Comparison of ENCODE assay signal across 21 cellular contexts in genomic region chr13:19791953-19792537, GRCh38. TPM values are rescaled to one million over a fixed set of nuclear protein-coding genes. Genes with fewer than 3 reads are reported as not detected.
DNase-seq lines count a peak whose midpoint lies in the region; ATAC-seq and TF ChIP-seq lines count a peak whose summit lies in the region.
"Had no signal": no experiment of that assay in that cellular context is flagged by ENCODE, and none has a peak within 500 bp of the region (broad histone marks: within the 10 kb centered on the region; RNA-seq: fewer than 3 reads in every experiment).

No MANE protein-coding gene starts in this region.

- H3F3A ChIP-seq in GM23338 (replicated peaks; ENCODE audit: low read depth), result no peaks in the 10 kb centered on the region

- no peak overlapping the region for H3K9ac ChIP-seq in NT2/D1 (ENCODE audit: insufficient read length, low read depth)
- H3K9ac ChIP-seq: BLaER1, KMS-11 had no signal

- DNase-seq in GM23338 (ENCODE audit: low spot score), result peak; percentile 67
- DNase-seq in NT2/D1 (ENCODE audit: low read depth, low spot score), result peak; percentile 32
- DNase-seq in iPS-NIHi7 (ENCODE audit: extremely low spot score), result peak; percentile 16
- peak; percentile 18 for DNase-seq in sigmoid colon
- no peak for DNase-seq in NCI-H524 treated with DMSO at 0.1 percent for 48 hours (lab: John Stamatoyannopoulos, UW)
- no peak for DNase-seq in LoVo (ENCODE audit: low spot score)
- DNase-seq: CD8-positive, alpha-beta memory T cell; DMS79 treated with DMSO at 0.1 percent for 48 hours; GDM1; HFFc6; NCI-H1436; NCI-H1930; NCI-H345; NCI-H526 treated with DMSO at 0.1 percent for 48 hours; RPMI8226; SHP77 treated with DMSO at 0.1 percent for 48 hours; T-cell had no signal

- ATAC-seq in GM23338, result peak; percentile 74
- no peak for ATAC-seq in GM21619 (IDR thresholded peaks at IDR 0.05; ENCODE audit: unreplicated experiment)
- ATAC-seq: SK-N-SH treated with all-trans-retinoic acid at 6 μM for 48 hours, T-cell had no signal

- H3K4me1 ChIP-seq in GM23338 (ENCODE audit: insufficient read depth) (0 out of 2 replicates have a peak, but pooled peaks cover 7% of the 10 kb centered on the region), NT2/D1 (ENCODE audit: insufficient read depth, insufficient read length) (no peaks in the 10 kb centered on the region), sigmoid colon (no peaks in the 10 kb centered on the region)

- H3K27me3 Mint-ChIP-seq in GM23338 (ENCODE audit: insufficient read depth, low read depth, poor library complexity), result peaks cover 8% of the 10 kb centered on the region
- H3K27me3 Mint-ChIP-seq: CD8-positive, alpha-beta memory T cell; T-cell had no signal

- H3K9me2 ChIP-seq in GM23338 (ENCODE audit: insufficient read depth), result no peaks in the 10 kb centered on the region

- no peaks in the 10 kb centered on the region for H3K36me3 ChIP-seq in GM23338 (ENCODE audit: insufficient read depth)
- H3K36me3 ChIP-seq in NT2/D1 (ENCODE audit: insufficient read depth, insufficient read length, low read length), result no peaks in the 10 kb centered on the region
- no peaks in the 10 kb centered on the region for H3K36me3 ChIP-seq in sigmoid colon
- H3K36me3 ChIP-seq: BLaER1 had no signal

- no peak overlapping the region for H3K4me2 ChIP-seq in GM23338
- H3K4me2 ChIP-seq: BLaER1, KMS-11 had no signal

- peak overlapping the region; percentile 45; the same call in 1 of the 2 replicates for H3K27ac ChIP-seq in GM23338 (ENCODE audit: low read depth)
- no peak overlapping the region for H3K27ac ChIP-seq in sigmoid colon
- H3K27ac ChIP-seq: BLaER1, KMS-11 had no signal

- no peak for TF ChIP-seq POLR2A in sigmoid colon (IDR thresholded peaks at IDR 0.05)

- WGBS in sigmoid colon, 2 donors, result 94 to 96% methylated on average over 7 of the region's 7 CpGs

- H3K4me3 ChIP-seq in GM23338 (no peak overlapping the region), NT2/D1 (ENCODE audit: insufficient read length, low read depth) (no peak overlapping the region), sigmoid colon (no peak overlapping the region)
- H3K4me3 ChIP-seq: BLaER1 had no signal

- H3K9me3 ChIP-seq in NT2/D1 (ENCODE audit: insufficient read depth, low read length) (no peaks in the 10 kb centered on the region), sigmoid colon (no peaks in the 10 kb centered on the region)
- H3K9me3 ChIP-seq: BLaER1 had no signal

- H3K27ac Mint-ChIP-seq in GM23338, result no peak overlapping the region
- H3K27ac Mint-ChIP-seq: CD8-positive, alpha-beta memory T cell; HFFc6; T-cell had no signal

- H3K4me3 Mint-ChIP-seq in GM23338, result no peak overlapping the region
- H3K4me3 Mint-ChIP-seq: CD8-positive, alpha-beta memory T cell; HFFc6; T-cell had no signal

- H3K36me3 Mint-ChIP-seq in GM23338 (ENCODE audit: low read depth), result no peaks in the 10 kb centered on the region
- H3K36me3 Mint-ChIP-seq: CD8-positive, alpha-beta memory T cell had no signal

- no peaks in the 10 kb centered on the region; the same call in 1 of the 3 replicates for H3K9me3 Mint-ChIP-seq in GM23338
- H3K9me3 Mint-ChIP-seq: CD8-positive, alpha-beta memory T cell; HFFc6; T-cell had no signal

- H4K20me1 ChIP-seq in GM23338 (replicated peaks; ENCODE audit: insufficient read depth), result no peaks in the 10 kb centered on the region
- H4K20me1 ChIP-seq: BLaER1 had no signal

- H3K4me1 Mint-ChIP-seq in GM23338, result peaks cover 7% of the 10 kb centered on the region; the same call in 2 of the 3 replicates
- H3K4me1 Mint-ChIP-seq: CD8-positive, alpha-beta memory T cell; T-cell had no signal

- intact Hi-C loops in sigmoid colon (cut with DNase I), result no loop called here

- H2AFZ ChIP-seq in GM23338, result no peak overlapping the region

- no peak for TF ChIP-seq CTCF in GM23338 (conservative IDR thresholded peaks at IDR 0.05; ENCODE audit: low read depth in 2 of 2)
- TF ChIP-seq CTCF in sigmoid colon (IDR thresholded peaks at IDR 0.05), result no peak

- H3K27me3 ChIP-seq in GM23338 (ENCODE audit: insufficient read depth), result no peaks in the 10 kb centered on the region
- H3K27me3 ChIP-seq in NT2/D1 (ENCODE audit: insufficient read depth, insufficient read length), result no peaks in the 10 kb centered on the region
- no peaks in the 10 kb centered on the region for H3K27me3 ChIP-seq in sigmoid colon
- H3K27me3 ChIP-seq: BLaER1 had no signal

- H3K79me2 ChIP-seq in GM23338 (replicated peaks; ENCODE audit: insufficient read depth), result no peaks in the 10 kb centered on the region

- TF ChIP-seq EP300 in sigmoid colon (IDR thresholded peaks at IDR 0.05), result no peak

TF ChIP-seq in GM23338, 12 proteins besides CTCF, POLR2A, EP300 and RAD21:
- no peak for TF ChIP-seq CREB1 (CRISPR knock-in tag; IDR thresholded peaks at IDR 0.05; ENCODE audit: low read depth)
TF ChIP-seq in GM23338: peak in this region for 0.

RNA-seq across cellular contexts. Expression of gene PSPC1, which starts 9.3 kb away (rescaled TPM):
- 71.6 and 80.2 TPM in 2 replicates for total RNA-seq in GM23338 (2014; rRNA removed; shearing (Covaris generic))
- polyA plus RNA-seq in GM23338 (2016; fragmentation: Nextera tagmentation; extraction: Ambion mirVana) (38.2 and 38.3 TPM in 2 replicates), sigmoid colon (10 to 100 TPM; 15.3 to 28.3 (median 25.8) TPM)
- 10 to 100 TPM; 48.2 to 85.3 (median 58.6) TPM for total RNA-seq in sigmoid colon

Comparison
In these comparisons a context has a peak if more than half of its experiments do, and no peak if none do; other contexts are left out.
1. DNase-seq: peak in GM23338 (single experiment), NT2/D1 (single experiment), iPS-NIHi7 (single experiment) and sigmoid colon (single experiment); none in NCI-H524 treated with DMSO at 0.1 percent for 48 hours (single experiment) and LoVo (single experiment).